Comparison of ENCODE assay signal across 1 cellular context in genomic region chr22:31629741-31630184, GRCh38.
TF ChIP-seq lines count a peak whose summit lies in the region.

No MANE protein-coding gene starts in this region.

TF ChIP-seq in HepG2, 621 proteins besides CTCF, POLR2A, EP300 and RAD21:
- TF ChIP-seq ZNF646 (CRISPR knock-in tag; IDR thresholded peaks at IDR 0.05) (0 out of 2 replicates have a peak, but pooled peaks have one; percentile 19), ZNF761 (CRISPR knock-in tag; conservative IDR thresholded peaks at IDR 0.05) (no peak), ZFP37 (CRISPR knock-in tag; IDR thresholded peaks at IDR 0.05; ENCODE audit: borderline replicate concordance) (no peak), SAFB2 (CRISPR knock-in tag; IDR thresholded peaks at IDR 0.05; ENCODE audit: borderline replicate concordance, low read depth) (0 out of 2 replicates have a peak, but pooled peaks have one; percentile 15), E2F5 (CRISPR knock-in tag; conservative IDR thresholded peaks at IDR 0.05) (no peak)
